Comparison of ENCODE assay signal across 26 cellular contexts in genomic region chr13:79912403-79912802, GRCh38.
"Had no signal": no experiment of that assay in that cellular context is flagged by ENCODE, and none has a peak within 500 bp of the region (broad histone marks: within the 10 kb centered on the region; RNA-seq: fewer than 3 reads in every experiment).

No MANE protein-coding gene starts in this region.

- H3K4me1 ChIP-seq: left lung, lower lobe of right lung, prostate gland, suprapubic skin, tibial artery, upper lobe of right lung had no signal

- FAIRE-seq: islet of Langerhans, urothelium cell line had no signal

- H3K9me3 ChIP-seq: left lung, lower lobe of right lung, ovary, prostate gland, suprapubic skin, thoracic aorta, tibial artery, upper lobe of right lung had no signal

- H3K27ac ChIP-seq: left lung, lower lobe of right lung, ovary, prostate gland, skin epidermis, suprapubic skin, thoracic aorta, tibial artery, upper lobe of right lung had no signal

- H3K36me3 ChIP-seq: left lung, lower lobe of right lung, ovary, prostate gland, suprapubic skin, thoracic aorta, tibial artery, upper lobe of right lung had no signal

- H3K27me3 ChIP-seq: left lung, ovary, suprapubic skin, tibial artery, upper lobe of right lung had no signal

- DNase-seq: hypothalamus; immature natural killer cell; kidney; left colon; left lung; lower lobe of right lung; mammary epithelial cell; mesenchymal stem cell; naive thymus-derived CD8-positive, alpha-beta T cell; ovary; retina; right cardiac atrium; stimulated activated CD4-positive, alpha-beta T cell treated with anti-CD3 and anti-CD28 coated beads, Interleukin-12 subunit alpha, Interleukin-12 subunit beta, amount 100 ng/mL, for 4 hours; stimulated activated CD4-positive, alpha-beta T cell treated with anti-CD3 and anti-CD28 coated beads, Interleukin-15, amount 100 ng/mL, for 24 hours; stimulated activated CD4-positive, alpha-beta T cell treated with anti-CD3 and anti-CD28 coated beads, Interleukin-4, amount 100 ng/mL, for 24 hours; stimulated activated naive CD4-positive, alpha-beta T cell; tibial artery; upper lobe of right lung had no signal

- H3K4me3 ChIP-seq: left lung, lower lobe of right lung, ovary, prostate gland, skin epidermis, suprapubic skin, thoracic aorta, tibial artery, upper lobe of right lung had no signal

- ATAC-seq: left colon; left lung; lower lobe of right lung; naive thymus-derived CD8-positive, alpha-beta T cell; right cardiac atrium; sciatic nerve; stimulated activated effector memory CD8-positive, alpha-beta T cell treated with anti-CD3 and anti-CD28 coated beads, Interleukin-12 subunit alpha, Interleukin-12 subunit beta, amount 100 ng/mL, for 72 hours; upper lobe of right lung had no signal
